Comparison of ENCODE assay signal across 8 cellular contexts in genomic region chr11:61161190-61162091, GRCh38. TPM values are rescaled to one million over a fixed set of nuclear protein-coding genes. Genes with fewer than 3 reads are reported as not detected.
A peak's percentile ranks its signal among the peaks of the same experiment; 100 is the strongest.
DNase-seq lines count a peak whose midpoint lies in the region; ATAC-seq and TF ChIP-seq lines count a peak whose summit lies in the region.

Gene VPS37C (minus strand): TSS chr11:61161426. CDS start chr11:61138829, 22,597 bp downstream.

- H3K4me2 ChIP-seq in Loucy (ENCODE audit: low read depth, low read length, poor library complexity, severe bottlenecking), result peak within 1 kb of the TSS; percentile 91

- peaks cover 22% of the 10 kb centered on the region for H3K4me1 ChIP-seq in Loucy (ENCODE audit: insufficient read depth, low read length, poor library complexity, severe bottlenecking)

- H4K20me1 ChIP-seq in Loucy (ENCODE audit: insufficient read depth, low read length, poor library complexity, severe bottlenecking), result no peaks in the 10 kb centered on the region

- H3K9me3 Mint-ChIP-seq in nephron, result peaks cover 5% of the 10 kb centered on the region

- no peaks in the 10 kb centered on the region for H3K27me3 ChIP-seq in H7 (ENCODE audit: control insufficient read depth, insufficient read depth, low read length)
- no peaks in the 10 kb centered on the region for H3K27me3 ChIP-seq in Loucy (ENCODE audit: insufficient read depth, low read length, poor library complexity, severe bottlenecking)

- peak within 1 kb of the TSS; percentile 84 for H2AFZ ChIP-seq in Loucy (ENCODE audit: low read length)

- H3K9me3 ChIP-seq in Loucy (ENCODE audit: insufficient read depth, low read depth, low read length), result no peaks in the 10 kb centered on the region

- H3K79me2 ChIP-seq in Loucy (ENCODE audit: insufficient read depth, low read length), result peaks cover 6% of the 10 kb centered on the region; the same call in 1 of the 2 replicates

- ATAC-seq in stimulated activated naive CD8-positive, alpha-beta T cell treated with anti-CD3 and anti-CD28 coated beads, Interleukin-15, Interleukin-2, amounts not matched to agents 100 U/mL and 50 U/mL, for 24 hours, result peak; percentile 82

- H3K27ac Mint-ChIP-seq in nephron, result peak within 1 kb of the TSS; percentile 89 to 99 (median 93)

- peak within 1 kb of the TSS; percentile 74 for H3K4me3 ChIP-seq in H7 (ENCODE audit: insufficient read depth, low read depth, low read length)
- peak within 1 kb of the TSS; percentile 76 for H3K4me3 ChIP-seq in Loucy (ENCODE audit: low read length, poor library complexity, severe bottlenecking)
- H3K4me3 ChIP-seq in fibroblast of pulmonary artery (replicated peaks; ENCODE audit: low read depth, low read length), result peak within 1 kb of the TSS; percentile 79

- peaks cover 44% of the 10 kb centered on the region for H3K4me1 Mint-ChIP-seq in nephron

- H3K4me3 Mint-ChIP-seq in nephron, result peak within 1 kb of the TSS; percentile 92 to 97 (median 93)

- peak within 1 kb of the TSS; percentile 83 for H3K9ac ChIP-seq in Loucy (ENCODE audit: low read depth, low read length, poor library complexity, severe bottlenecking)

- peaks cover 12% of the 10 kb centered on the region; the same call in 1 of the 2 replicates for H3F3A ChIP-seq in Loucy (ENCODE audit: low read depth)

- peak; percentile 83 for DNase-seq in ELR (ENCODE audit: low read depth)
- DNase-seq in H7, result peak; percentile 99
- DNase-seq in activated effector memory CD4-positive, alpha-beta T cell treated with anti-CD3 and anti-CD28 coated beads, Interleukin-2, amount 50 U/mL, for 16 hours, result peak; percentile 97
- peak; percentile 89 for DNase-seq in fibroblast of pulmonary artery (ENCODE audit: low read depth)
- DNase-seq in stimulated activated naive CD8-positive, alpha-beta T cell treated with anti-CD3 and anti-CD28 coated beads, Interleukin-15, Interleukin-2, amounts not matched to agents 100 U/mL and 50 U/mL, for 24 hours, result peak; percentile 97

- TF ChIP-seq CTCF in Loucy (conservative IDR thresholded peaks at IDR 0.05; ENCODE audit: low read length), result no peak
- no peak for TF ChIP-seq CTCF in fibroblast of pulmonary artery (IDR thresholded peaks at IDR 0.05; ENCODE audit: low read length, missing control alignments)
- peak in 1 of 3 experiments; percentile 34 for TF ChIP-seq CTCF in nephron (IDR thresholded peaks at IDR 0.05; ENCODE audit: unreplicated experiment in 3 of 3)

- H3K36me3 ChIP-seq in H7 (replicated peaks; ENCODE audit: control insufficient read depth, insufficient read depth, low read length) (no peaks in the 10 kb centered on the region), Loucy (ENCODE audit: insufficient read depth, low read length) (no peaks in the 10 kb centered on the region)

- H3K36me3 Mint-ChIP-seq in nephron (ENCODE audit: low read depth), result peaks cover 15% of the 10 kb centered on the region

- no peaks in the 10 kb centered on the region for H3K27me3 Mint-ChIP-seq in nephron (ENCODE audit: low read depth)

- peak; percentile 90 for TF ChIP-seq POLR2A in Raji (IDR thresholded peaks at IDR 0.05; ENCODE audit: insufficient read depth, low read depth, low read length)

- H3K9me2 ChIP-seq in Loucy (replicated peaks; ENCODE audit: low read depth, low read length), result no peaks in the 10 kb centered on the region

RNA-seq across cellular contexts. Expression of gene VPS37C, which starts in this region (rescaled TPM):
- total RNA-seq in H7 (2014; rRNA removed; shearing (Covaris generic)), result 22.1 and 25.5 TPM in 2 replicates

Comparison
In these comparisons a context has a peak if more than half of its experiments do, and no peak if none do; other contexts are left out.
1. Peak in every context shown above with its lines: DNase-seq, ATAC-seq and H3K4me3 ChIP-seq.